In the genomic region with DNA sequence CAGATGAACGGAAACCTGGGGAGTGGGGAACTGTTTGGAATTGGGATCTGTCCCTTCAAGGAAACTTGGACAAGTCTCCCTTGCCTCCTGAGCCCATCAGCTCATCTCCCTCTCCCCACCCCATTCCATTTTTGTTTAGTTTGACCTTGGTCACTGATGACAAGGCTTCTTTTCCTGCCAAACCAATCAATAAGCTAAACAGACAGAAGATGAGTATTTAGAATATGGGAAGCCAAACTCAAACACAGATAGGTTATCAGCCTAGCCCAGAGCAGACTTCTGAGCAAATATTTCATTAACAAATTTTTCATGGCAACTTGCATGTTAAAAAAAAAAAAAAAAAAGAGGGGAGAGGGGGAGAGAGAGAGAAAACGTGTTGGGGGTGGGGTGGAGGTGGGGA, we compare ENCODE assay signal across 1 cellular context.
TF ChIP-seq lines count a peak whose summit lies in the region.

No MANE protein-coding gene starts in this region.

TF ChIP-seq in H1, 55 proteins besides CTCF, POLR2A, EP300 and RAD21:
- TF ChIP-seq RXRA (IDR thresholded peaks at IDR 0.05; ENCODE audit: insufficient read depth, low read depth, low read length) = no peak
